In the genomic region with DNA sequence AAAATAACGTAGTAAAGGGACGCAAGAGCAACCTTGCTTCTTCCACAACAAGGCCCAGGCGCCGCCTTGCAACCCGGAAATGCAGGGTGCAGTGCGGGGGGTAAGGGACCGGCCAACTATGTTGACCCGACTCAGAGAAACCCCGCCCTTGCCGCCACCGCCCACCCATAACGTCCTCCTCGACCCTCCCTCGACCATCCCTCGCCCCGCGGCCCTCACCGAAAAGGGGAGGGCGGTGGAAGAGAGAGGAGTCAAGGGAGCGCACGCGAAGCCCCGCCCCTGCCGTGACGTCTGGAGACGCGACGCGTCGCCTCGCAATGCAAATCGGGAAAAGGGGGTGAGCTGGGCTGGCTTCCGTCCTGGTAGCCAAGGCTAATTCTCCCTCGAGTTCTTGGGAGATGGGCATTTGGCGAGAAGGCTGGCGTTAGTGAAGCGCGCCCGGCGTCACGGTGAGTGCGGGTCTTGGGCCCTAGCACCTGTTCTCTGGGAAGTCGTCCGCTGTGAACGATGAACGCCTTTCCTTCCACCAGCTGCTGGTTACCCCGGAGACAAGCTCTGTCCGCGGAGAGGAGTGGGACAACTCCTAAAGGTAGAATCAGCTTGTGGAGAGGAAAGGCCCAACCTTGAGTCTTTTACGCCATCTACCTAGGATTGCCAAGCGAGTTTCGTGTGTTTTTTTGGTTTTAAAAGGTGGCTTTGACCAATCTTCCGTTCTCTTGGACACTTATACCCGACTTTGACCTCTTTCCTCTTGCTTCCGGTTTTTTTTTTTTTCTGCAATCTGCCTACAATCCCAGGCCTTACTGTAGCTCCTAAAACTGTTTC, we compare ENCODE assay signal across 8 cellular contexts. TPM values are rescaled to one million over a fixed set of nuclear protein-coding genes. Genes with fewer than 3 reads are reported as not detected.
DNase-seq lines count a peak whose midpoint lies in the region; ATAC-seq lines count a peak whose summit lies in the region.

A gene (plus strand): TSS at position 340 of the 825 bp plus-strand sequence. CDS start 14,669 bp downstream, outside the sequence.

- peaks cover 9 to 20% of the 10 kb centered on the region in 2 donors for H3K36me3 Mint-ChIP-seq in activated naive CD4-positive, alpha-beta T cell treated with anti-CD3 and anti-CD28 coated beads, Interleukin-2, amount 50 U/mL, for 72 hours

- DNase-seq in NCI-H1092 treated with DMSO at 0.1 percent for 48 hours (lab: John Stamatoyannopoulos, UW): peak; percentile 91
- DNase-seq in SKM-1 (lab: John Stamatoyannopoulos, UW; ENCODE audit: unreplicated experiment): peak; percentile 94
- peak; percentile 93 for DNase-seq in activated naive CD4-positive, alpha-beta T cell treated with anti-CD3 and anti-CD28 coated beads, Interleukin-2, amount 50 U/mL, for 72 hours (ENCODE audit: low spot score in 2 of 2)
- DNase-seq in glomerular endothelial cell (ENCODE audit: extremely low read depth, low read depth, low spot score): peak; percentile 65
- peak; percentile 96 for DNase-seq in occipital lobe (lab: John Stamatoyannopoulos, UW)

- peak within 1 kb of the TSS; percentile 99 for H3K4me3 ChIP-seq in GM08714 (ENCODE audit: low read length)

- peak within 1 kb of the TSS; percentile 98 for H3K27ac Mint-ChIP-seq in activated naive CD4-positive, alpha-beta T cell treated with anti-CD3 and anti-CD28 coated beads, Interleukin-2, amount 50 U/mL, for 72 hours

- ATAC-seq in HG02610 (IDR thresholded peaks at IDR 0.05; ENCODE audit: unreplicated experiment): peak; percentile 98
- ATAC-seq in activated naive CD4-positive, alpha-beta T cell treated with anti-CD3 and anti-CD28 coated beads, Interleukin-2, amount 50 U/mL, for 72 hours: peak; percentile 98 to 99

- H3K27ac ChIP-seq in temporal lobe (ENCODE audit: low read depth, low read length): peak within 1 kb of the TSS; percentile 91

- H3K9me3 Mint-ChIP-seq in activated naive CD4-positive, alpha-beta T cell treated with anti-CD3 and anti-CD28 coated beads, Interleukin-2, amount 50 U/mL, for 72 hours: no peaks in the 10 kb centered on the region

RNA-seq across cellular contexts. Expression of the gene that starts here (rescaled TPM):
- total RNA-seq in activated naive CD4-positive, alpha-beta T cell treated with anti-CD3 and anti-CD28 coated beads, Interleukin-2, amount 50 U/mL, for 72 hours: 10 to 100 TPM; 58.6 to 59.6 TPM
- total RNA-seq in glomerular endothelial cell (29.5 and 33.3 TPM in 2 replicates), occipital lobe (30.3 TPM), temporal lobe (25.6 TPM)

Comparison
In these comparisons a context has a peak if more than half of its experiments do, and no peak if none do; other contexts are left out.
1. Peak in every context shown above with its lines: DNase-seq, ATAC-seq, H3K4me3 ChIP-seq and H3K27ac ChIP-seq.